ENCODE assay signal across 16 cellular contexts in genomic region chr6:62640749-62641148, GRCh38.
DNase-seq lines count a peak whose midpoint lies in the region; TF ChIP-seq lines count a peak whose summit lies in the region.
"Had no signal": no experiment of that assay in that cellular context is flagged by ENCODE, and none has a peak within 500 bp of the region (broad histone marks: within the 10 kb centered on the region; RNA-seq: fewer than 3 reads in every experiment).

No MANE protein-coding gene starts in this region.

- TF ChIP-seq CTCF in foreskin fibroblast (IDR thresholded peaks at IDR 0.05; ENCODE audit: low read depth, low read length): no peak

- DNase-seq in NCI-H82 (lab: John Stamatoyannopoulos, UW) (peak; percentile 26), NCI-H82 treated with DMSO at 0.1 percent for 48 hours (lab: John Stamatoyannopoulos, UW; ENCODE audit: unreplicated experiment) (no peak), NAMALWA (ENCODE audit: low spot score) (peak; percentile 5), NCI-H69 (lab: John Stamatoyannopoulos, UW) (peak; percentile 11), medulla oblongata (ENCODE audit: extremely low spot score) (peak; percentile 4), OCI-M2 (lab: John Stamatoyannopoulos, UW; ENCODE audit: unreplicated experiment) (no peak), foreskin fibroblast (no peak)
- DNase-seq: AML-193; GDM1; NCI-H1048; NCI-H187; NCI-H510A; NK-92 treated with Interleukin-12 subunit alpha and Interleukin-12 subunit beta, amount 100 ng/mL, for 24 hours; SIG-M5; T-helper 1 cell; T-helper 9 cell had no signal

- H3K4me3 ChIP-seq in foreskin fibroblast (ENCODE audit: low read depth in 1 of 2, low read length in 2 of 2): no peak overlapping the region

Comparison
In these comparisons a context has a peak if more than half of its experiments do, and no peak if none do; other contexts are left out.
1. DNase-seq: peak in NCI-H82 (single experiment), NAMALWA (single experiment), NCI-H69 (single experiment) and medulla oblongata (single experiment); none in NCI-H82 treated with DMSO at 0.1 percent for 48 hours (single experiment), OCI-M2 (single experiment) and foreskin fibroblast (0 of 2).